ENCODE assay signal across 10 cellular contexts in the genomic region with DNA sequence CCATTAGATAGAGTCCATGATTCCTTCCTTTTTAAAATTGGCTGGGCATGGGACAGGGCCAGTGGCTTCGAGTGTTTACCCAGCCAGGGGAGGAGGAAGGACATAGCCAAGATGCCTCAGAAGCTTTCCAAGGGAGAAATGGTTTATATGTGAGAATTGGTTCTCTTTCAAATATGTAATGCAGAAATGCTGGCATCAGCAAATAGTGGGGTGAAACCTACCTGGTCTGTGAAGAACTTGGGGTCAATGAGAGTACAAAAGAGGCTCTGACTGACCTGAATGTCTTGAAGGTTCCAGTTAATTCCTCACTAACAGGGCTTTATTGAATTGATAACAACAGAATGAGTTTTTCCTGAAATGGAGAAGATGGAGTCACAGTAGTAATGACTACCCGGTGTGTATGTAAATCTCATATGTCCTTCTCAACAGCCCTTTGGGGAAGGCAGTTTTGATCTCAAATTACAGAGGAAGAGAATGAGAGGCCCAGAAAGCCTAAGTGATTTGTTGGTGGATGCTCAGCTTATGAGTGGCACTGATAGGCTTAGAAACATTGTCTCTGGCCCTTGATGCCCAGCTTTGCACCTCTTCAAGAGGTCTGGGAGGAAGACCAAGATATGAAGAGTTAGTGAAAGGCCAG. TPM values are rescaled to one million over a fixed set of nuclear protein-coding genes. Genes with fewer than 3 reads are reported as not detected.
A peak's percentile ranks its signal among the peaks of the same experiment; 100 is the strongest.
DNase-seq lines count a peak whose midpoint lies in the region; ATAC-seq, FAIRE-seq and TF ChIP-seq lines count a peak whose summit lies in the region.
"Had no signal": no experiment of that assay in that cellular context is flagged by ENCODE, and none has a peak within 500 bp of the region (broad histone marks: within the 10 kb centered on the region; RNA-seq: fewer than 3 reads in every experiment).

No MANE protein-coding gene starts in this region.

- H3K27me3 ChIP-seq in HepG2 (ENCODE audit: control insufficient read depth in 1 of 2, insufficient read depth in 2 of 2, low read length in 2 of 2) (peaks cover 9 to 19% of the 10 kb centered on the region in 2 experiments), right lobe of liver (no peaks in the 10 kb centered on the region), Peyer's patch (peaks cover 0 to 8% of the 10 kb centered on the region in 2 donors)

- TF ChIP-seq CTCF in HepG2 (CRISPR knock-in tag; IDR thresholded peaks at IDR 0.05) (no peak), right lobe of liver (IDR thresholded peaks at IDR 0.05) (no peak), activated B cell treated with CpG ODN at 0.5 μM for 24 hours (IDR thresholded peaks at IDR 0.05) (no peak), Peyer's patch (IDR thresholded peaks at IDR 0.05) (no peak)

- intact Hi-C loops in HepG2 (cut with micrococcal nuclease; ENCODE audit: unreplicated experiment): no loop called here
- intact Hi-C loops in right lobe of liver (cut with DNase I): no loop called here
- intact Hi-C loops in activated B cell treated with CpG ODN at 0.5 μM for 24 hours (cut with micrococcal nuclease): no loop called here
- intact Hi-C loops in left ventricle myocardium superior (cut with micrococcal nuclease): no loop called here
- intact Hi-C loops in Right ventricle myocardium inferior (cut with DNase I): no loop called here

- H3K4me3 ChIP-seq in HepG2 (replicated peaks in 1 of 3; ENCODE audit: insufficient read depth in 1 of 3, low read depth in 2 of 3, low read length in 3 of 3): no peak overlapping the region
- no peak overlapping the region for H3K4me3 ChIP-seq in right lobe of liver
- H3K4me3 ChIP-seq in iPS-11a (ENCODE audit: low read depth, low read length): peak overlapping the region; percentile 10
- H3K4me3 ChIP-seq in Peyer's patch: no peak overlapping the region

- WGBS in HepG2 (ENCODE audit: low lambda C conversion rate): 92% methylated on average over 2 of the region's 2 CpGs
- 67% methylated on average over 2 of the region's 2 CpGs for WGBS in right lobe of liver (ENCODE audit: insufficient coverage, low coverage, low lambda C conversion rate, missing lambda C conversion rate)

- TF ChIP-seq EP300 in HepG2 (IDR thresholded peaks at IDR 0.05; ENCODE audit: low read depth in 2 of 2, low read length in 2 of 2): no peak
- no peak for TF ChIP-seq EP300 in HepG2 (CRISPR knock-in tag; IDR thresholded peaks at IDR 0.05; ENCODE audit: borderline replicate concordance)

- H3K4me1 Mint-ChIP-seq in activated B cell treated with CpG ODN at 0.5 μM for 24 hours: peaks cover 38% of the 10 kb centered on the region

- no peaks in the 10 kb centered on the region for H3K9me3 Mint-ChIP-seq in activated B cell treated with CpG ODN at 0.5 μM for 24 hours

- CTCF ChIA-PET in HepG2 (lab: Yijun Ruan, JAX; ENCODE audit: low intra/inter-chr PET ratio, low total read pairs) (no interaction called here), activated B cell treated with CpG ODN at 0.5 μM for 24 hours (lab: Charles Lee) (interaction anchor here (0.9 kb wide), 1 partner anchor 156 kb away, joined by 3 read pairs; no protein-coding TSS in a partner anchor)

- no TSS peak for BruUV-seq in HepG2 (replicated peaks; lab: Mats Ljungman, UMichigan)

- H3K9ac ChIP-seq in HepG2 (ENCODE audit: insufficient read depth, low read depth, low read length): no peak overlapping the region

- H3K27me3 Mint-ChIP-seq in activated B cell treated with CpG ODN at 0.5 μM for 24 hours: peaks cover 10% of the 10 kb centered on the region

- ATAC-seq in HepG2: no peak
- ATAC-seq in right lobe of liver: no peak
- no peak for ATAC-seq in activated B cell treated with CpG ODN at 0.5 μM for 24 hours (ENCODE audit: low read depth)
- ATAC-seq in left ventricle myocardium superior: no peak
- ATAC-seq in Right ventricle myocardium inferior: no peak

- H3K27ac ChIP-seq in HepG2 (ENCODE audit: extremely low read length, insufficient read depth, low read length) (no peak overlapping the region), right lobe of liver (no peak overlapping the region), Peyer's patch (no peak overlapping the region)
- H3K27ac ChIP-seq: brain microvascular endothelial cell had no signal

- in situ Hi-C loops in HepG2 (cut with HindIII; ENCODE audit: extremely low pct_ligation_motif_present, low pct_unique_long_range_greater_than_20kb): no loop called here

- H3K4me1 ChIP-seq in HepG2 (ENCODE audit: insufficient read depth, low read length) (peaks cover 44% of the 10 kb centered on the region), right lobe of liver (peaks cover 0 to 21% (median 4%) of the 10 kb centered on the region in 4 donors), Peyer's patch (peaks cover 3 to 34% (median 15%) of the 10 kb centered on the region in 4 donors)

- H2AFZ ChIP-seq in HepG2 (ENCODE audit: low read length): no peak overlapping the region

- H3K4me3 Mint-ChIP-seq in activated B cell treated with CpG ODN at 0.5 μM for 24 hours: peak overlapping the region; percentile 95

- H3K9me3 ChIP-seq in HepG2 (ENCODE audit: low read length) (no peaks in the 10 kb centered on the region), right lobe of liver (no peaks in the 10 kb centered on the region), Peyer's patch (no peaks in the 10 kb centered on the region)

- H3K27ac Mint-ChIP-seq in activated B cell treated with CpG ODN at 0.5 μM for 24 hours: no peak overlapping the region

- FAIRE-seq in HepG2 (lab: Jason Lieb, UNC): no peak
- FAIRE-seq in HTR-8/SVneo (lab: Jason Lieb, UNC): no peak

- peaks cover 8% of the 10 kb centered on the region for H3K36me3 Mint-ChIP-seq in activated B cell treated with CpG ODN at 0.5 μM for 24 hours (ENCODE audit: low read depth)

- TF ChIP-seq POLR2A in HepG2 (IDR thresholded peaks at IDR 0.05; ENCODE audit: insufficient read depth in 1 of 2, low read depth in 2 of 2, low read length in 2 of 2): no peak
- TF ChIP-seq POLR2A in right lobe of liver (IDR thresholded peaks at IDR 0.05): no peak
- no peak for TF ChIP-seq POLR2A in Peyer's patch (IDR thresholded peaks at IDR 0.05)

- peaks cover 18% of the 10 kb centered on the region for H3K79me2 ChIP-seq in HepG2 (ENCODE audit: insufficient read depth, low read length)

- no peak for DNase-seq in HepG2 (ENCODE audit: low spot score)
- DNase-seq in right lobe of liver: no peak
- no peak for DNase-seq in activated B cell treated with CpG ODN at 0.5 μM for 24 hours
- DNase-seq in HTR-8/SVneo (ENCODE audit: insufficient read length, low spot score): no peak
- DNase-seq in left ventricle myocardium superior: no peak
- no peak for DNase-seq in Peyer's patch
- no peak for DNase-seq in Right ventricle myocardium inferior (ENCODE audit: missing footprints)
- DNase-seq: activated CD4-positive, alpha-beta T cell treated with anti-CD3 and anti-CD28 coated beads for 4 hours; brain microvascular endothelial cell had no signal

- H4K20me1 ChIP-seq in HepG2 (ENCODE audit: insufficient read depth, low read length): peaks cover 38% of the 10 kb centered on the region

- H3K36me3 ChIP-seq in HepG2 (replicated peaks in 1 of 2; ENCODE audit: control insufficient read depth in 1 of 2, insufficient read depth in 2 of 2, low read length in 2 of 2) (peaks cover 8 to 14% of the 10 kb centered on the region in 2 experiments), right lobe of liver (peaks cover 0 to 10% (median 4%) of the 10 kb centered on the region in 4 donors), Peyer's patch (peaks cover 0 to 14% (median 0%) of the 10 kb centered on the region in 3 donors)
- H3K36me3 ChIP-seq: brain microvascular endothelial cell had no signal

- no peak for TF ChIP-seq RAD21 in HepG2 (CRISPR knock-in tag; IDR thresholded peaks at IDR 0.05)

- H3K4me2 ChIP-seq in HepG2 (ENCODE audit: low read depth, low read length): peak overlapping the region; percentile 99; the same call in 1 of the 2 replicates

- POLR2A ChIA-PET in HepG2 (lab: Yijun Ruan, JAX): no interaction called here
- POLR2A ChIA-PET in activated B cell treated with CpG ODN at 0.5 μM for 24 hours (lab: Charles Lee): no interaction called here

TF ChIP-seq in HepG2, 621 proteins besides CTCF, POLR2A, EP300 and RAD21 (continues in another document):
- peak; percentile 92 for TF ChIP-seq MAFF (IDR thresholded peaks at IDR 0.05; ENCODE audit: low read depth, low read length)
- TF ChIP-seq EED (CRISPR knock-in tag; IDR thresholded peaks at IDR 0.05): no peak

RNA-seq across cellular contexts. Expression of a gene that starts 2.6 kb away (rescaled TPM):
- 3.6 and 5.0 TPM in 2 replicates for total RNA-seq in HepG2 (2016; rRNA removed; fragmentation: Illumina TruSeq; extraction: Trizol)
- total RNA-seq in HepG2 (2016; cell fraction: cytosol; rRNA removed; fragmentation: Illumina TruSeq; extraction: Trizol; ENCODE audit: low read depth): 1.9 and 2.6 TPM in 2 replicates
- 3.0 and 5.9 TPM in 2 replicates for total RNA-seq in HepG2 (2016; cell fraction: insoluble cytoplasmic fraction; rRNA removed; fragmentation: Illumina TruSeq; extraction: Trizol)
- total RNA-seq in HepG2 (2016; cell fraction: membrane; rRNA removed; fragmentation: Illumina TruSeq; extraction: Trizol): 3.1 and 3.3 TPM in 2 replicates
- total RNA-seq in HepG2 (2016; cell fraction: nucleus; rRNA removed; fragmentation: Illumina TruSeq; extraction: Trizol): 8.8 and 10.0 TPM in 2 replicates
- 13.0 and 16.4 TPM in 2 replicates for polyA plus RNA-seq in HepG2 (2011; rRNA removed)
- polyA plus RNA-seq in HepG2 (2011; cell fraction: cytosol; rRNA removed): 8.2 and 12.1 TPM in 2 replicates
- 25.9 and 26.8 TPM in 2 replicates for polyA plus RNA-seq in HepG2 (2011; cell fraction: nucleus; rRNA removed)
- 11.7 and 51.2 TPM in 2 replicates for polyA plus RNA-seq in HepG2 (2012)
- polyA plus RNA-seq in HepG2 (2016; cell fraction: cytosol; fragmentation: Illumina TruSeq; extraction: Trizol; ENCODE audit: low read depth): 1.0 and 1.1 TPM in 2 replicates
- polyA plus RNA-seq in HepG2 (2016; cell fraction: insoluble cytoplasmic fraction; fragmentation: Illumina TruSeq; extraction: Trizol; ENCODE audit: low read depth): 4.8 and 6.8 TPM in 2 replicates
- polyA plus RNA-seq in HepG2 (2016; cell fraction: membrane; fragmentation: Illumina TruSeq; extraction: Trizol; ENCODE audit: low read depth): 1.8 and 2.5 TPM in 2 replicates
- polyA plus RNA-seq in HepG2 (2016; cell fraction: nucleus; fragmentation: Illumina TruSeq; extraction: Trizol; ENCODE audit: insufficient read depth, low read depth): 13.0 and 17.6 TPM in 2 replicates
- polyA minus RNA-seq in HepG2 (2011; rRNA and poly(A)+ RNA removed; ENCODE audit: low replicate concordance): 17.2 and 17.6 TPM in 2 replicates
- polyA minus RNA-seq in HepG2 (2011; cell fraction: cytosol; rRNA and poly(A)+ RNA removed): 5.8 and 9.3 TPM in 2 replicates
- 30.1 and 52.5 TPM in 2 replicates for polyA minus RNA-seq in HepG2 (2011; cell fraction: nucleus; rRNA and poly(A)+ RNA removed)
- 10 to 100 TPM in 5 of 6 experiments, 1 to 10 TPM in 1; 3.7 to 77.2 (median 15.1) TPM for total RNA-seq in right lobe of liver
- 13.1 and 16.8 TPM in 2 replicates for total RNA-seq in activated B cell treated with CpG ODN at 0.5 μM for 24 hours
- total RNA-seq in left ventricle myocardium superior: 14.6 TPM
- total RNA-seq in Peyer's patch: 10 to 100 TPM in 3 of 4 donors, 1 to 10 TPM in 1; 10.0 to 38.0 (median 17.2) TPM
- 13.7 TPM for total RNA-seq in Right ventricle myocardium inferior
